Comparison of ENCODE assay signal across 24 cellular contexts in the genomic region with DNA sequence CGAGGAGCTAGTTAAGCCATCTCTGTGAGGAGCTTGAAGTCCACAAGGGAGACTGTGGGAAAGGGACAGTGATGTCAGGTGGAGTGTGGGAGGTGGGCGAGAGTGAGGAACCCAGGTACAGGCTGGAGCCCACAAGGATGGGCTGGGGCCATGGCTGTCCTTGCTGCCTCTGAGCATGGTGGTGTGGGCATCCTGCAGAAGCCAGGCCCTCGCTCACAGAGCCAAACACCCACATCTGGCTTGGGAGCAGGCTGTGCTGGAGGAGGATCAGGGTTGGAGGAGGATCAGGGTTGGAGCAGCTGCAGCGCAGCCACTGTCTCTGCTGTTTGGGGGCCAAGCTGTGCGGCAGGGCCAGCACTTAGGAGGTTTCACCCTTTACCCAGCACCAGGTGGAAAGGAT. TPM values are rescaled to one million over a fixed set of nuclear protein-coding genes. Genes with fewer than 3 reads are reported as not detected.
DNase-seq lines count a peak whose midpoint lies in the region; ATAC-seq and TF ChIP-seq lines count a peak whose summit lies in the region.
"Had no signal": no experiment of that assay in that cellular context is flagged by ENCODE, and none has a peak within 500 bp of the region (broad histone marks: within the 10 kb centered on the region; RNA-seq: fewer than 3 reads in every experiment).

No MANE protein-coding gene starts in this region.

- no peak overlapping the region for H4K91ac ChIP-seq in H9 (ENCODE audit: insufficient read length, low read depth, low read length)

- no peak overlapping the region for H3K4ac ChIP-seq in H9 (ENCODE audit: low read depth, low read length)

- peaks cover 3 to 7% (median 7%) of the 10 kb centered on the region in 3 experiments for H3K36me3 Mint-ChIP-seq in H9 (ENCODE audit: insufficient read depth in 1 of 3, low read depth in 3 of 3)
- peaks cover 4% of the 10 kb centered on the region for H3K36me3 Mint-ChIP-seq in chondrocyte (ENCODE audit: low read depth)
- H3K36me3 Mint-ChIP-seq in CD4-positive, alpha-beta memory T cell: peaks cover 0 to 3% of the 10 kb centered on the region in 2 donors
- H3K36me3 Mint-ChIP-seq: CD14-positive monocyte; CD8-positive, alpha-beta T cell had no signal

- no peak for TF ChIP-seq CTCF in H9 (conservative IDR thresholded peaks at IDR 0.05)
- TF ChIP-seq CTCF in chondrocyte (IDR thresholded peaks at IDR 0.05): no peak
- TF ChIP-seq CTCF in lower lobe of right lung (IDR thresholded peaks at IDR 0.05): no peak
- no peak for TF ChIP-seq CTCF in spleen (IDR thresholded peaks at IDR 0.05 in 8 of 11, conservative IDR thresholded peaks at IDR 0.05 in 3 of 11)

- H3K4me1 ChIP-seq in H9 (ENCODE audit: insufficient read depth, low read length): no peaks in the 10 kb centered on the region; the same call in 1 of the 2 replicates
- no peaks in the 10 kb centered on the region for H3K4me1 ChIP-seq in lower lobe of right lung
- H3K4me1 ChIP-seq in spleen: no peaks in the 10 kb centered on the region
- H3K4me1 ChIP-seq in CD4-positive, alpha-beta memory T cell (ENCODE audit: insufficient read depth, low read length): no peaks in the 10 kb centered on the region
- H3K4me1 ChIP-seq: A549, Caco-2 had no signal

- H4K8ac ChIP-seq in H9 (replicated peaks; ENCODE audit: insufficient read length, low read depth, low read length): no peak overlapping the region

- intact Hi-C loops in lower lobe of right lung (cut with DNase I): no loop called here
- intact Hi-C loops in spleen (cut with DNase I; ENCODE audit: low total_unique reads): no loop called here
- intact Hi-C loops in CD4-positive, alpha-beta memory T cell (cut with micrococcal nuclease): no loop called here

- H4K5ac ChIP-seq in H9 (ENCODE audit: insufficient read length, low read depth, low read length): no peak overlapping the region

- H3K4me2 ChIP-seq in H9 (ENCODE audit: insufficient read depth, insufficient read length, low read length): no peak overlapping the region
- H3K4me2 ChIP-seq: A549 had no signal

- no peak overlapping the region for H2AFZ ChIP-seq in H9 (ENCODE audit: low read length)
- H2AFZ ChIP-seq: GM23248 had no signal

- H2BK15ac ChIP-seq in H9 (ENCODE audit: low read depth, low read length): no peak overlapping the region

- no peak overlapping the region for H3K18ac ChIP-seq in H9 (ENCODE audit: insufficient read length, low read depth, low read length)

- H3K23ac ChIP-seq in H9 (ENCODE audit: insufficient read length, low read depth, low read length): no peak overlapping the region

- no peak overlapping the region for H3K4me3 Mint-ChIP-seq in H9
- no peak overlapping the region for H3K4me3 Mint-ChIP-seq in chondrocyte (ENCODE audit: unreplicated experiment)
- H3K4me3 Mint-ChIP-seq in CD4-positive, alpha-beta memory T cell: no peak overlapping the region
- H3K4me3 Mint-ChIP-seq: CD14-positive monocyte; CD8-positive, alpha-beta T cell had no signal

- H3K27ac ChIP-seq in H9 (ENCODE audit: insufficient read length, low read depth, low read length) (no peak overlapping the region), lower lobe of right lung (no peak overlapping the region), spleen (no peak overlapping the region)
- H3K27ac ChIP-seq in CD4-positive, alpha-beta memory T cell (ENCODE audit: low read depth, low read length): no peak overlapping the region
- H3K27ac ChIP-seq: 22Rv1; A549; BLaER1 treated with 17β-estradiol and CSF1 and Interleukin-3, amounts not matched to agents 10 nM and 100 nM; GM23248 had no signal

- H3T11ph ChIP-seq in H9 (ENCODE audit: low read length): no peak overlapping the region

- no peak overlapping the region for H2BK120ac ChIP-seq in H9 (ENCODE audit: low read depth, low read length, poor library complexity, severe bottlenecking)

- CTCF ChIA-PET in CD4-positive, alpha-beta memory T cell (lab: Charles Lee; ENCODE audit: partially characterized antibody): no interaction called here

- H3K79me1 ChIP-seq in H9 (ENCODE audit: insufficient read depth, low read depth, low read length, poor library complexity, severe bottlenecking): no peaks in the 10 kb centered on the region

- H2BK5ac ChIP-seq in H9 (ENCODE audit: insufficient read length, low read length): no peak overlapping the region

- H3K4me3 ChIP-seq in lower lobe of right lung (no peak overlapping the region), spleen (no peak overlapping the region)
- no peak overlapping the region for H3K4me3 ChIP-seq in CD4-positive, alpha-beta memory T cell (ENCODE audit: low read length in 2 of 2)
- H3K4me3 ChIP-seq: A549; BLaER1 treated with 17β-estradiol and CSF1 and Interleukin-3, amounts not matched to agents 10 nM and 100 nM; GM12878; GM23248 had no signal

- H2BK20ac ChIP-seq in H9 (ENCODE audit: low read depth, low read length, poor library complexity, severe bottlenecking): no peak overlapping the region

- peaks cover 10 to 11% of the 10 kb centered on the region in 2 experiments for H3K9me3 Mint-ChIP-seq in H9
- H3K9me3 Mint-ChIP-seq in chondrocyte (ENCODE audit: low read depth): peaks cover 16% of the 10 kb centered on the region
- H3K9me3 Mint-ChIP-seq in CD4-positive, alpha-beta memory T cell: peaks cover 6 to 33% (median 22%) of the 10 kb centered on the region in 8 donors

- peaks cover 45% of the 10 kb centered on the region for H3K27me3 Mint-ChIP-seq in H9 (ENCODE audit: low read depth)
- peaks cover 71% of the 10 kb centered on the region for H3K27me3 Mint-ChIP-seq in chondrocyte (ENCODE audit: low read depth)
- H3K27me3 Mint-ChIP-seq in CD4-positive, alpha-beta memory T cell: peaks cover 31 to 35% of the 10 kb centered on the region in 2 donors

- H3K36me3 ChIP-seq in lower lobe of right lung (no peaks in the 10 kb centered on the region), spleen (no peaks in the 10 kb centered on the region)
- H3K36me3 ChIP-seq in CD4-positive, alpha-beta memory T cell (ENCODE audit: insufficient read depth, low read length): no peaks in the 10 kb centered on the region
- H3K36me3 ChIP-seq: BE2C; BLaER1 treated with 17β-estradiol and CSF1 and Interleukin-3, amounts not matched to agents 10 nM and 100 nM had no signal

- no peaks in the 10 kb centered on the region for H4K20me1 ChIP-seq in H9 (ENCODE audit: control insufficient read depth, insufficient read depth, insufficient read length)

- WGBS in H9 (ENCODE audit: extremely low coverage, insufficient read length, low lambda C conversion rate): no CpG with 5 or more reads among the region's 5 CpGs
- WGBS in spleen, 5 donors: 84 to 87% (median 87%) methylated on average over 5 of the region's 5 CpGs

- H3K27me3 ChIP-seq in H9 (ENCODE audit: insufficient read depth, low read length) (no peaks in the 10 kb centered on the region), lower lobe of right lung (ENCODE audit: low read depth) (peaks cover 17% of the 10 kb centered on the region), spleen (replicated peaks in 1 of 7) (peaks cover 0 to 71% (median 17%) of the 10 kb centered on the region in 7 donors)
- H3K27me3 ChIP-seq in CD4-positive, alpha-beta memory T cell (ENCODE audit: insufficient read depth, low read length): no peaks in the 10 kb centered on the region
- H3K27me3 ChIP-seq: BE2C; BLaER1 treated with 17β-estradiol and CSF1 and Interleukin-3, amounts not matched to agents 10 nM and 100 nM had no signal

- H3K23me2 ChIP-seq in H9 (ENCODE audit: insufficient read length, low read depth, low read length, poor library complexity, severe bottlenecking): no peaks in the 10 kb centered on the region

- H3K9ac ChIP-seq in H9 (ENCODE audit: extremely low read depth, insufficient read length, low read length): no peak overlapping the region
- H3K9ac ChIP-seq: BLaER1 treated with 17β-estradiol and CSF1 and Interleukin-3, amounts not matched to agents 10 nM and 100 nM; GM23248 had no signal

- H3K56ac ChIP-seq in H9 (ENCODE audit: insufficient read length, low read depth, low read length): no peak overlapping the region

- no peak overlapping the region for H2BK12ac ChIP-seq in H9 (ENCODE audit: insufficient read length, low read depth, low read length)

- ATAC-seq in lower lobe of right lung: no peak
- ATAC-seq: A549; CD8-positive, alpha-beta T cell; GM12878; HCT116 had no signal

- POLR2A ChIA-PET in CD4-positive, alpha-beta memory T cell (lab: Charles Lee; ENCODE audit: partially characterized antibody): no interaction called here

- H3K9me3 ChIP-seq in H9 (ENCODE audit: control insufficient read depth, low read depth, low read length) (no peaks in the 10 kb centered on the region), lower lobe of right lung (peaks cover 14% of the 10 kb centered on the region), spleen (peaks cover 0 to 30% (median 16%) of the 10 kb centered on the region in 8 donors)
- H3K9me3 ChIP-seq in CD4-positive, alpha-beta memory T cell (ENCODE audit: control insufficient read depth in 1 of 2, low read length in 2 of 2): peaks cover 0 to 6% of the 10 kb centered on the region in 2 donors
- H3K9me3 ChIP-seq: BE2C had no signal

- H3K4me1 Mint-ChIP-seq in H9 (peaks cover 11 to 31% of the 10 kb centered on the region in 2 experiments), chondrocyte (ENCODE audit: low read depth) (no peaks in the 10 kb centered on the region)
- H3K4me1 Mint-ChIP-seq in CD4-positive, alpha-beta memory T cell: no peaks in the 10 kb centered on the region
- H3K4me1 Mint-ChIP-seq: CD14-positive monocyte had no signal

- no peaks in the 10 kb centered on the region for H3K79me2 ChIP-seq in H9 (ENCODE audit: insufficient read depth, low read length)

- no peak overlapping the region for H2AK5ac ChIP-seq in H9 (ENCODE audit: insufficient read length, low read length)

- no peak for TF ChIP-seq POLR2A in spleen (IDR thresholded peaks at IDR 0.05)

- peak overlapping the region; percentile 15; the same call in 1 of the 2 replicates for H3K14ac ChIP-seq in H9 (ENCODE audit: insufficient read depth, low read length)

- DNase-seq in H9: no peak
- peak; percentile 61 for DNase-seq in chondrocyte (ENCODE audit: low spot score)
- peak; percentile 28 for DNase-seq in lower lobe of right lung
- peak; percentile 47 for DNase-seq in spleen
- DNase-seq in CD1c-positive myeloid dendritic cell (ENCODE audit: extremely low spot score): no peak
- no peak for DNase-seq in CD4-positive, alpha-beta memory T cell
- no peak for DNase-seq in EL
- DNase-seq: ACHN; AML-193; BE2C; Caco-2; CD8-positive, alpha-beta T cell; DMS153; DND-41; GDM1; GM23248; H7 had no signal

- 0 out of 7 replicates have a peak overlapping the region, but pooled peaks of 1 of the 3 experiments have one; percentile 31 for H3K27ac Mint-ChIP-seq in H9
- no peak overlapping the region for H3K27ac Mint-ChIP-seq in chondrocyte (ENCODE audit: unreplicated experiment)
- no peak overlapping the region for H3K27ac Mint-ChIP-seq in CD4-positive, alpha-beta memory T cell
- H3K27ac Mint-ChIP-seq: CD14-positive monocyte; CD8-positive, alpha-beta T cell had no signal

RNA-seq across cellular contexts. Expression of gene ENPP7, which starts 58.2 kb away (rescaled TPM):
- total RNA-seq in H9 (2021) (not detected in 2 replicates), chondrocyte (not detected in 3 replicates), lower lobe of right lung (0.18 TPM), spleen (under 1 TPM in 4 of 7 donors, not detected in 3; 0.34 to 0.85 (median 0.50) TPM)
- polyA plus RNA-seq in spleen: under 1 TPM in 1 of 3 donors, not detected in 2; 0.64 TPM
- under 1 TPM in 1 of 2 experiments, not detected in 1; 0.20 TPM for total RNA-seq in CD4-positive, alpha-beta memory T cell
- polyA plus RNA-seq in CD4-positive, alpha-beta memory T cell: under 1 TPM in 1 of 2 donors, not detected in 1; 0.15 TPM
- total RNA-seq: GM23248, H1, H7 had no signal
- polyA plus RNA-seq: A549, CD14-positive monocyte, GM23248, H1 had no signal

Comparison
In these comparisons a context has a peak if more than half of its experiments do, and no peak if none do; other contexts are left out.
1. DNase-seq: peak in chondrocyte (single experiment), lower lobe of right lung (single experiment) and spleen (single experiment); none in H9 (single experiment), CD1c-positive myeloid dendritic cell (single experiment), CD4-positive, alpha-beta memory T cell (0 of 5) and EL (single experiment).